13 cellular contexts compared by ENCODE assay signal in genomic region chr2:100831831-100832230, GRCh38.
"Had no signal": no experiment of that assay in that cellular context is flagged by ENCODE, and none has a peak within 500 bp of the region (broad histone marks: within the 10 kb centered on the region; RNA-seq: fewer than 3 reads in every experiment).

No MANE protein-coding gene starts in this region.

- H3K27ac ChIP-seq: colonic mucosa, upper lobe of left lung had no signal

- H3K9me3 ChIP-seq: colonic mucosa had no signal

- H3K36me3 ChIP-seq: colonic mucosa, upper lobe of left lung had no signal

- H3K27ac Mint-ChIP-seq: activated CD4-positive, alpha-beta memory T cell treated with anti-CD3 and anti-CD28 coated beads for 36 hours; activated naive CD8-positive, alpha-beta T cell treated with anti-CD3 and anti-CD28 coated beads, Interleukin-2, amount 10 ng/mL, durations not matched to agents 7 days and 5 days; natural killer cell treated with Interleukin-12 subunit alpha and Interleukin-12 subunit beta and Interleukin-15 and Interleukin-18, amount 100 ng/mL, for 72 hours; stimulated activated naive CD8-positive, alpha-beta T cell treated with anti-CD3 and anti-CD28 coated beads, Interleukin-15, Interleukin-2, amounts not matched to agents 100 ng/mL and 50 ng/mL, for 24 hours; T-helper 2 cell treated with Interferon-gamma antibody and Interleukin-4, amounts not matched to agents 5 μg/mL and 100 μg/mL, for 36 hours had no signal

- ATAC-seq: natural killer cell treated with Interleukin-12 subunit alpha and Interleukin-12 subunit beta and Interleukin-15 and Interleukin-18, amount 100 ng/mL, for 72 hours had no signal

- H3K4me3 Mint-ChIP-seq: activated CD4-positive, alpha-beta memory T cell treated with anti-CD3 and anti-CD28 coated beads for 36 hours; activated naive CD8-positive, alpha-beta T cell treated with anti-CD3 and anti-CD28 coated beads, Interleukin-2, amount 10 ng/mL, durations not matched to agents 7 days and 5 days; natural killer cell treated with Interleukin-12 subunit alpha and Interleukin-12 subunit beta and Interleukin-15 and Interleukin-18, amount 100 ng/mL, for 72 hours; stimulated activated naive CD8-positive, alpha-beta T cell treated with anti-CD3 and anti-CD28 coated beads, Interleukin-15, Interleukin-2, amounts not matched to agents 100 ng/mL and 50 ng/mL, for 24 hours; T-helper 2 cell treated with Interferon-gamma antibody and Interleukin-4, amounts not matched to agents 5 μg/mL and 100 μg/mL, for 36 hours had no signal

- H3K9me3 Mint-ChIP-seq: natural killer cell treated with Interleukin-12 subunit alpha and Interleukin-12 subunit beta and Interleukin-15 and Interleukin-18, amount 100 ng/mL, for 72 hours had no signal

- H3K4me3 ChIP-seq: colonic mucosa, upper lobe of left lung had no signal

- H3K36me3 Mint-ChIP-seq: activated CD4-positive, alpha-beta memory T cell treated with anti-CD3 and anti-CD28 coated beads for 36 hours; natural killer cell treated with Interleukin-12 subunit alpha and Interleukin-12 subunit beta and Interleukin-15 and Interleukin-18, amount 100 ng/mL, for 72 hours had no signal

- DNase-seq: activated CD4-positive, alpha-beta memory T cell treated with anti-CD3 and anti-CD28 coated beads for 36 hours; activated CD4-positive, CD25-positive, alpha-beta regulatory T cell treated with anti-CD3 and anti-CD28 coated beads, Interleukin-2, amount 50 U/mL, for 72 hours; activated gamma-delta T cell treated with Interleukin-2 at 50 U/mL for 16 hours; activated naive CD8-positive, alpha-beta T cell treated with anti-CD3 and anti-CD28 coated beads, Interleukin-2, amount 10 ng/mL, durations not matched to agents 7 days and 5 days; activated T-cell treated with anti-CD3 and anti-CD28 coated beads, Interleukin-2, amount 50 U/mL, for 48 hours; colonic mucosa; occipital lobe; stimulated activated CD4-positive, alpha-beta T cell treated with anti-CD3 and anti-CD28 coated beads, Interleukin-15, amount 100 ng/mL, for 24 hours; stimulated activated CD4-positive, alpha-beta T cell treated with anti-CD3 and anti-CD28 coated beads, Interleukin-4, amount 100 ng/mL, for 24 hours; upper lobe of left lung had no signal

- H3K27me3 ChIP-seq: colonic mucosa, upper lobe of left lung had no signal

- H3K4me1 Mint-ChIP-seq: activated naive CD8-positive, alpha-beta T cell treated with anti-CD3 and anti-CD28 coated beads, Interleukin-2, amount 10 ng/mL, durations not matched to agents 7 days and 5 days had no signal
